Comparison of ENCODE assay signal across 8 cellular contexts in the genomic region with DNA sequence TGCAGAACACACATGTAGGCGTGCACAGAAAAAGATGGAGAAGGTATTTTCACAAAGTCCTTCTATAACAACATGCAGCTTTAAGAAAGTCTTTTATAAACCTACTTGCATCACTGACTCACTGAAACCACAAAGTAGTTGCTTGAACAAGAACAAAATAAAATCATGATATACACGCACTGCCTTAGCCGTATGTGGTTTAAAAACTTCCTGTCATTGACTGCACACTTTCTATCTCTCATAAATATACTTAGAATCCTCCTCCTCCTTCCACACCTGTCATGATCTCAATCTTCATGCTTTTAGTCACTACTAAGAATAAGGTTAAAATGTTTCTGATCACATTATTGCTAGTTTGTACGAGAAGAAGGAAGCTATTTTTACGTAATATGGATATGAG. TPM values are rescaled to one million over a fixed set of nuclear protein-coding genes. Genes with fewer than 3 reads are reported as not detected.
DNase-seq lines count a peak whose midpoint lies in the region; ATAC-seq and TF ChIP-seq lines count a peak whose summit lies in the region.

No MANE protein-coding gene starts in this region.

- no peaks in the 10 kb centered on the region for H3K27me3 Mint-ChIP-seq in endothelial cell (ENCODE audit: unreplicated experiment)

- TF ChIP-seq CTCF in endothelial cell (IDR thresholded peaks at IDR 0.05; ENCODE audit: unreplicated experiment) = no peak

- intact Hi-C loops in sciatic nerve (cut with DNase I) = no loop called here

- peak overlapping the region in 1 of 2 donors; percentile 2 for H3K27ac Mint-ChIP-seq in activated naive CD4-positive, alpha-beta T cell treated with anti-CD3 and anti-CD28 coated beads, Interleukin-2, amount 50 U/mL, for 72 hours
- H3K27ac Mint-ChIP-seq in endothelial cell (ENCODE audit: unreplicated experiment) = no peak overlapping the region

- ATAC-seq in GM18870 (IDR thresholded peaks at IDR 0.05; ENCODE audit: unreplicated experiment) (peak; percentile 77), HG03095 (IDR thresholded peaks at IDR 0.05; ENCODE audit: unreplicated experiment) (peak; percentile 98), HG03097 (IDR thresholded peaks at IDR 0.05; ENCODE audit: low FRiP score, unreplicated experiment) (no peak), sciatic nerve (no peak)
- peak; percentile 99 to 100 for ATAC-seq in activated naive CD4-positive, alpha-beta T cell treated with anti-CD3 and anti-CD28 coated beads, Interleukin-2, amount 50 U/mL, for 72 hours

- peak; percentile 37 for DNase-seq in A172 (ENCODE audit: low spot score)
- DNase-seq in activated naive CD4-positive, alpha-beta T cell treated with anti-CD3 and anti-CD28 coated beads, Interleukin-2, amount 50 U/mL, for 72 hours (ENCODE audit: low spot score in 2 of 2) = no peak
- DNase-seq in endothelial cell (ENCODE audit: low spot score) = no peak
- no peak for DNase-seq in HUDEP-2 (lab: John Stamatoyannopoulos, UW; ENCODE audit: unreplicated experiment in 76 of 76)
- no peak for DNase-seq in sciatic nerve (ENCODE audit: low spot score)

- H3K4me1 Mint-ChIP-seq in endothelial cell (ENCODE audit: unreplicated experiment) = no peaks in the 10 kb centered on the region

- H3K4me3 Mint-ChIP-seq in endothelial cell (ENCODE audit: unreplicated experiment) = no peak overlapping the region

- no peaks in the 10 kb centered on the region for H3K9me3 Mint-ChIP-seq in activated naive CD4-positive, alpha-beta T cell treated with anti-CD3 and anti-CD28 coated beads, Interleukin-2, amount 50 U/mL, for 72 hours
- no peaks in the 10 kb centered on the region for H3K9me3 Mint-ChIP-seq in endothelial cell (ENCODE audit: unreplicated experiment)

- peaks cover 7 to 15% of the 10 kb centered on the region in 2 donors for H3K36me3 Mint-ChIP-seq in activated naive CD4-positive, alpha-beta T cell treated with anti-CD3 and anti-CD28 coated beads, Interleukin-2, amount 50 U/mL, for 72 hours
- peaks cover 10% of the 10 kb centered on the region for H3K36me3 Mint-ChIP-seq in endothelial cell (ENCODE audit: low read depth, unreplicated experiment)

RNA-seq across cellular contexts. Expression of a gene that starts 31.8 kb away (rescaled TPM):
- total RNA-seq in A172 (2014; rRNA removed; shearing (Covaris generic)) = 41.5 and 46.8 TPM in 2 replicates
- 100 to 1,000 TPM in 1 of 2 donors, 10 to 100 TPM in 1; 50.7 to 102 TPM for total RNA-seq in activated naive CD4-positive, alpha-beta T cell treated with anti-CD3 and anti-CD28 coated beads, Interleukin-2, amount 50 U/mL, for 72 hours
- 12.5 TPM for total RNA-seq in endothelial cell (ENCODE audit: unreplicated experiment)
- total RNA-seq in sciatic nerve = 1.4 TPM

RNA-seq across cellular contexts. Expression of a gene that starts 55.1 kb away (rescaled TPM):
- total RNA-seq in A172 (2014; rRNA removed; shearing (Covaris generic)) = 17.6 and 46.3 TPM in 2 replicates
- 10 to 100 TPM; 18.5 to 34.9 TPM for total RNA-seq in activated naive CD4-positive, alpha-beta T cell treated with anti-CD3 and anti-CD28 coated beads, Interleukin-2, amount 50 U/mL, for 72 hours
- 188 TPM for total RNA-seq in endothelial cell (ENCODE audit: unreplicated experiment)
- total RNA-seq in sciatic nerve = 24.8 TPM

Comparison
In these comparisons a context has a peak if more than half of its experiments do, and no peak if none do; other contexts are left out.
1. ATAC-seq: peak in GM18870 (single experiment), HG03095 (single experiment) and activated naive CD4-positive, alpha-beta T cell treated with anti-CD3 and anti-CD28 coated beads, Interleukin-2, amount 50 U/mL, for 72 hours (2 of 2); none in HG03097 (single experiment) and sciatic nerve (single experiment).